In the genomic region with DNA sequence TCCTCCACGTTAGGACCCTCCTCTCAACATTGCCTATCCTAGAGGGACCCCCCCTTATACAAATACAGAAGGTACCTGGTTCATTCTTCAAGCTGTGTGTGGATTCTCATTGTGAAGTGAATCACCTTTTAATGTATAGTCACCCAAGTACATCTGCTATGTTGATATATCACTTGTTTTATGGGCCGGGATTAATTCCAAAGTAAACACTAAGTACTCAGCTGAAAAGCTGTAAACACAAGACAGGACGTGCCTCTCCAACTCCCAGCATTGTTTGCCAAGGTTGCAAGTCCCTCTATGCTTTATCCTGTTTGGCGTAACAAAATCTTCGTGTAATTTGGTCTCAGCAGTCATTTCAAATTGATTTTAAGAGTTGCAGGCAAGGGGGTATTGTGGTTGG, we compare ENCODE assay signal across 17 cellular contexts.
DNase-seq lines count a peak whose midpoint lies in the region; ATAC-seq, FAIRE-seq and TF ChIP-seq lines count a peak whose summit lies in the region.
"Had no signal": no experiment of that assay in that cellular context is flagged by ENCODE, and none has a peak within 500 bp of the region (broad histone marks: within the 10 kb centered on the region; RNA-seq: fewer than 3 reads in every experiment).

No MANE protein-coding gene starts in this region.

- TF ChIP-seq CTCF in LNCaP clone FGC (IDR thresholded peaks at IDR 0.05; ENCODE audit: control insufficient read depth, extremely low read depth, insufficient read depth): no peak
- no peak for TF ChIP-seq CTCF in bronchial epithelial cell (IDR thresholded peaks at IDR 0.05; ENCODE audit: insufficient read depth, low read length, severe bottlenecking)

- intact Hi-C loops in Right ventricle myocardium inferior (cut with DNase I): no loop called here

- FAIRE-seq in bronchial epithelial cell (lab: Jason Lieb, UNC): peak; percentile 72
- FAIRE-seq: H54, RCC 7860 had no signal

- ATAC-seq in GM21723 (IDR thresholded peaks at IDR 0.05; ENCODE audit: unreplicated experiment) (no peak), Right ventricle myocardium inferior (no peak)
- ATAC-seq: CD8-positive, alpha-beta T cell had no signal

- H3K27me3 ChIP-seq in bronchial epithelial cell (ENCODE audit: control insufficient read depth, insufficient read depth, low read length): no peaks in the 10 kb centered on the region
- H3K27me3 ChIP-seq: BE2C, SJSA1 had no signal

- peak; percentile 94 for DNase-seq in LNCaP clone FGC (ENCODE audit: low read depth)
- peak; percentile 63 for DNase-seq in NCI-H146 (lab: John Stamatoyannopoulos, UW)
- peak; percentile 37 for DNase-seq in NCI-H526 treated with DMSO at 0.1 percent for 48 hours (lab: John Stamatoyannopoulos, UW)
- peak; percentile 7 for DNase-seq in bronchial epithelial cell (ENCODE audit: low read depth)
- no peak for DNase-seq in activated CD4-positive, alpha-beta T cell treated with anti-CD3 and anti-CD28 coated beads, Interleukin-2, amount 50 U/mL, for 4 hours
- no peak for DNase-seq in activated gamma-delta T cell (lab: John Stamatoyannopoulos, UW)
- no peak for DNase-seq in Right ventricle myocardium inferior (ENCODE audit: missing footprints)
- DNase-seq: BE2C; CD8-positive, alpha-beta T cell; KG1; NCI-H2227 treated with DMSO at 0.1 percent for 48 hours; NCI-H524 treated with DMSO at 0.1 percent for 48 hours; T-helper 9 cell had no signal

- H3K4me3 ChIP-seq in LNCaP clone FGC (ENCODE audit: low read depth, low read length) (no peak overlapping the region), bronchial epithelial cell (ENCODE audit: low read depth, low read length) (no peak overlapping the region)
- H3K4me3 ChIP-seq: SJSA1 had no signal

- H3K36me3 ChIP-seq in bronchial epithelial cell (ENCODE audit: control insufficient read depth, insufficient read depth, low read length): no peaks in the 10 kb centered on the region
- H3K36me3 ChIP-seq: BE2C, SJSA1 had no signal

Comparison
In these comparisons a context has a peak if more than half of its experiments do, and no peak if none do; other contexts are left out.
1. DNase-seq: peak in LNCaP clone FGC (single experiment), NCI-H146 (single experiment), NCI-H526 treated with DMSO at 0.1 percent for 48 hours (single experiment) and bronchial epithelial cell (single experiment); none in activated CD4-positive, alpha-beta T cell treated with anti-CD3 and anti-CD28 coated beads, Interleukin-2, amount 50 U/mL, for 4 hours (0 of 2), activated gamma-delta T cell (single experiment) and Right ventricle myocardium inferior (single experiment).